ENCODE assay signal across 10 cellular contexts in the genomic region with DNA sequence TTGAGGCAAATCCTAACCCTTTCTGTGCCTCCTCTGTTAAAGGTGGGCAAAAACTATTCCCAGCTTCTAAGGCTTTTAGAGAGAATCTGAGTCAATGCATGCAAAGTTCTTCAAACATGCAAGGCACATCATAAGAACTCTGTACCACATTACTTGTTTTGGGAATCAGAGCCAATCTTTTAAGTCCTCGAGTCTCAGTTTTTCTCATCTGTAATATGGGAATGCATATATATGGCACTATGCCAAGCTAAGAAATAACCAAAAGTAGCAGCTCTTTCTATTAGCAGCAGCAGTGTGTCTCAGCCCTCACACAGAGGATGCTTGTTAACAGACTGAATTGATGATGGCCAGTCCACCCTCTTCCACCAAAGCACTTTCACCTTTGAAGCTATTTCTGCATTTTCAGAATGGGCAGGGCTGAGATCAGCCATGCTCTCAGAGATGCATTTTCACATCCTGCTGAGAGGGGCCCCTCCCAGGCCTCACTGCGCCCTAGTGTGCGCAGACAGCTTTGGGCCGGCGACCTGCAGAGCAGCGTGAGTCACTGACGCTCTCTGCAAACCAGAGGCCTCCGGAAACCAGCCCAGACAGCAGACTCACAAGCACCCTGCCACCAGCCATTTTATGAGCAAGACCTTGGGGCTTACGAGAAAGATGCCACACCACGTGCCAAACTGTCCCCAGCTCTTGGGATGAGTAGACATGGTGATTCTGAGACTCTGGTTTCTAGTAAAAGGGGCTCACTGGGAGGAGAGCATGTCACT.
DNase-seq lines count a peak whose midpoint lies in the region; ATAC-seq, FAIRE-seq and TF ChIP-seq lines count a peak whose summit lies in the region.
"Had no signal": no experiment of that assay in that cellular context is flagged by ENCODE, and none has a peak within 500 bp of the region (broad histone marks: within the 10 kb centered on the region; RNA-seq: fewer than 3 reads in every experiment).

No MANE protein-coding gene starts in this region.

- no peak overlapping the region for H2BK15ac ChIP-seq in H9 (ENCODE audit: low read depth, low read length)

- FAIRE-seq in GM12891 (lab: Jason Lieb, UNC) (peak; percentile 87), pancreas (lab: Jason Lieb, UNC) (no peak)
- FAIRE-seq: endothelial cell of umbilical vein, G401.6 had no signal

- no peak overlapping the region for H2BK20ac ChIP-seq in H9 (ENCODE audit: low read depth, low read length, poor library complexity, severe bottlenecking)

- H3K18ac ChIP-seq in H9 (ENCODE audit: insufficient read length, low read depth, low read length) = no peak overlapping the region

- no peaks in the 10 kb centered on the region for H3K79me2 ChIP-seq in H9 (ENCODE audit: insufficient read depth, low read length)

- peaks cover 0 to 1% (median 0%) of the 10 kb centered on the region in 3 experiments; a peak in 1 of 7 replicates for H3K36me3 Mint-ChIP-seq in H9 (ENCODE audit: insufficient read depth in 1 of 3, low read depth in 3 of 3)

- H3K14ac ChIP-seq in H9 (ENCODE audit: insufficient read depth, low read length) = no peak overlapping the region

- no peak overlapping the region for H2BK120ac ChIP-seq in H9 (ENCODE audit: low read depth, low read length, poor library complexity, severe bottlenecking)

- intact Hi-C loops in pancreas (cut with DNase I) = no loop called here

- H4K20me1 ChIP-seq in H9 (ENCODE audit: control insufficient read depth, insufficient read depth, insufficient read length) = no peaks in the 10 kb centered on the region

- no peak for TF ChIP-seq CTCF in H9 (conservative IDR thresholded peaks at IDR 0.05)
- TF ChIP-seq CTCF in pancreas (IDR thresholded peaks at IDR 0.05) = no peak

- H3K9ac ChIP-seq in H9 (ENCODE audit: extremely low read depth, insufficient read length, low read length) = no peak overlapping the region

- H4K8ac ChIP-seq in H9 (replicated peaks; ENCODE audit: insufficient read length, low read depth, low read length) = no peak overlapping the region

- no peak overlapping the region for H3T11ph ChIP-seq in H9 (ENCODE audit: low read length)

- H3K36me3 ChIP-seq in pancreas = peaks cover 0 to 2% (median 0%) of the 10 kb centered on the region in 3 donors

- peaks cover 2% of the 10 kb centered on the region for H3K27me3 Mint-ChIP-seq in H9 (ENCODE audit: low read depth)

- H3K4me1 ChIP-seq in H9 (ENCODE audit: insufficient read depth, low read length) = no peaks in the 10 kb centered on the region
- no peaks in the 10 kb centered on the region for H3K4me1 ChIP-seq in pancreas

- H3K27ac Mint-ChIP-seq in H9 = no peak overlapping the region

- H3K4ac ChIP-seq in H9 (ENCODE audit: low read depth, low read length) = no peak overlapping the region

- WGBS in H9 (ENCODE audit: extremely low coverage, insufficient read length, low lambda C conversion rate) = no CpG with 5 or more reads among the region's 10 CpGs
- 89 to 96% methylated on average over 10 of the region's 10 CpGs for WGBS in pancreas, 2 donors

- no peaks in the 10 kb centered on the region for H3K9me3 ChIP-seq in H9 (ENCODE audit: control insufficient read depth, low read depth, low read length)
- H3K9me3 ChIP-seq in pancreas = no peaks in the 10 kb centered on the region

- no peak overlapping the region for H3K4me2 ChIP-seq in H9 (ENCODE audit: insufficient read depth, insufficient read length, low read length)

- DNase-seq in GM12891 (ENCODE audit: insufficient read length, low spot score) = peak; percentile 72
- DNase-seq in H9 = peak; percentile 29
- DNase-seq in NOMO-1 (lab: John Stamatoyannopoulos, UW; ENCODE audit: unreplicated experiment in 2 of 2) = peak; percentile 61 to 76
- peak; percentile 85 for DNase-seq in activated T-helper 9 cell treated with anti-CD3 and anti-CD28 coated beads, Interleukin-2, amount 50 U/mL, for 16 hours (ENCODE audit: low read depth)
- DNase-seq in pancreas = no peak
- no peak for DNase-seq in glomerular visceral epithelial cell (ENCODE audit: extremely low spot score)
- DNase-seq in KG1 (lab: John Stamatoyannopoulos, UW) = no peak
- no peak for DNase-seq in AML-193 (lab: John Stamatoyannopoulos, UW)

- no peak overlapping the region for H3K56ac ChIP-seq in H9 (ENCODE audit: insufficient read length, low read depth, low read length)

- no peak overlapping the region for H3K4me3 Mint-ChIP-seq in H9

- H3K23me2 ChIP-seq in H9 (ENCODE audit: insufficient read length, low read depth, low read length, poor library complexity, severe bottlenecking) = no peaks in the 10 kb centered on the region

- H3K27me3 ChIP-seq in H9 (ENCODE audit: insufficient read depth, low read length) (no peaks in the 10 kb centered on the region), pancreas (no peaks in the 10 kb centered on the region)

- H3K9me3 Mint-ChIP-seq in H9 = no peaks in the 10 kb centered on the region

- peak in 3 of 4 donors; percentile 28 to 48 (median 48) for ATAC-seq in pancreas

- no peaks in the 10 kb centered on the region for H3K79me1 ChIP-seq in H9 (ENCODE audit: insufficient read depth, low read depth, low read length, poor library complexity, severe bottlenecking)

- H3K27ac ChIP-seq in H9 (ENCODE audit: insufficient read length, low read depth, low read length) = no peak overlapping the region
- H3K27ac ChIP-seq in pancreas = no peak overlapping the region

- no peak overlapping the region for H2BK5ac ChIP-seq in H9 (ENCODE audit: insufficient read length, low read length)

- H3K4me1 Mint-ChIP-seq in H9 = peaks cover 5 to 7% of the 10 kb centered on the region in 2 experiments; a peak in 2 of 4 replicates

- no peak overlapping the region for H2AFZ ChIP-seq in H9 (ENCODE audit: low read length)

- no peak overlapping the region for H3K4me3 ChIP-seq in pancreas

- TF ChIP-seq POLR2A in GM12891 (IDR thresholded peaks at IDR 0.05; ENCODE audit: low read depth, low read length) = no peak

- H2AK5ac ChIP-seq in H9 (ENCODE audit: insufficient read length, low read length) = no peak overlapping the region

- H3K23ac ChIP-seq in H9 (ENCODE audit: insufficient read length, low read depth, low read length) = no peak overlapping the region

- no peak overlapping the region for H4K5ac ChIP-seq in H9 (ENCODE audit: insufficient read length, low read depth, low read length)

- no peak overlapping the region for H4K91ac ChIP-seq in H9 (ENCODE audit: insufficient read length, low read depth, low read length)

- H2BK12ac ChIP-seq in H9 (ENCODE audit: insufficient read length, low read depth, low read length) = no peak overlapping the region

TF ChIP-seq in GM12891, 5 proteins besides CTCF, POLR2A, EP300 and RAD21:
- TF ChIP-seq SPI1 (IDR thresholded peaks at IDR 0.05; ENCODE audit: low read depth, low read length) (0 out of 2 replicates have a peak, but pooled peaks have one; percentile 11), PAX5 (IDR thresholded peaks at IDR 0.05; ENCODE audit: insufficient read depth, low read length, severe bottlenecking) (no peak), POLR2AphosphoS5 (IDR thresholded peaks at IDR 0.05; ENCODE audit: low read depth, low read length) (no peak), POU2F2 (IDR thresholded peaks at IDR 0.05; ENCODE audit: low read depth, low read length) (peak; percentile 22; the same call in 1 of the 2 replicates), TAF1 (IDR thresholded peaks at IDR 0.05; ENCODE audit: low read depth, low read length) (no peak)

Comparison
In these comparisons a context has a peak if more than half of its experiments do, and no peak if none do; other contexts are left out.
1. DNase-seq: peak in GM12891 (single experiment), H9 (single experiment), NOMO-1 (2 of 2) and activated T-helper 9 cell treated with anti-CD3 and anti-CD28 coated beads, Interleukin-2, amount 50 U/mL, for 16 hours (single experiment); none in pancreas (0 of 6), glomerular visceral epithelial cell (single experiment), KG1 (single experiment) and AML-193 (0 of 2).